ENCODE assay signal across 10 cellular contexts in the genomic region with DNA sequence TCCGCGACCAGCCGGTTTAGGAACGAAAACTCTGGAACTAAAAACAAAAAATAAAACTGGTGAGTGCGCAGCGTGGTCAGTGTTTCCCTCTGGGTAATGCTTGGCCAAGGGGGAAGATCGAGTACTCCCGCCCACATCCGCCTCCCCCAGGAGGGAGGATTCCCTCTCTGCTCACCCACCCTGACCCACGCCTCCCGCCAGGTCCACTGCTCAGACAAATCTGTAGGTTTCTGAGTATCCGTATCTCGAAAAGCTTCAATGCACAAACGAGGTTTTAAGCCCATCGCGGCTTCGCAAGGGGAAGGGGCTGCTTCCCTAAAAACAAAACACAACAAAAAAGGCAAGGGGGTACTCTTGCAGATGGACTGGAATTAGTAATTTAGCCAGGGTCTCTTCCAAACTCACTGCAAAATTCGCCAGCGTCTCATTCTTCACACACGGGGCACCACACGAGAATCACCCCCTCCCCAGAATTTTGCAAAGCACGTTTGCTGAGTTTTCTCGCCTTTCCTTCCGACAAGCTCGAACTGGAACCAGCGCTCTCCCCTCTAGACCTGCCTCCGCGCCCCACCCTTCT.
DNase-seq lines count a peak whose midpoint lies in the region; ATAC-seq, FAIRE-seq and TF ChIP-seq lines count a peak whose summit lies in the region.
"Had no signal": no experiment of that assay in that cellular context is flagged by ENCODE, and none has a peak within 500 bp of the region (broad histone marks: within the 10 kb centered on the region; RNA-seq: fewer than 3 reads in every experiment).

No MANE protein-coding gene starts in this region.

- peaks cover 20% of the 10 kb centered on the region for H3K4me1 ChIP-seq in keratinocyte (ENCODE audit: control insufficient read depth, extremely low read depth, insufficient read depth, low read length)
- H3K4me1 ChIP-seq in stomach smooth muscle (ENCODE audit: control insufficient read depth, insufficient read depth, low read length), result peaks cover 38% of the 10 kb centered on the region

- TF ChIP-seq CTCF in keratinocyte (optimal IDR thresholded peaks at IDR 0.05 in 1 of 3, IDR thresholded peaks at IDR 0.05 in 1 of 3, conservative IDR thresholded peaks at IDR 0.05 in 1 of 3; ENCODE audit: extremely low read depth in 1 of 3, insufficient read depth in 2 of 3, low read length in 3 of 3), result no peak

- no peak overlapping the region for H3K27ac ChIP-seq in keratinocyte (ENCODE audit: control insufficient read depth, insufficient read depth, low read length)
- H3K27ac ChIP-seq in stomach smooth muscle (ENCODE audit: low read length), result no peak overlapping the region

- H3K4me2 ChIP-seq in keratinocyte (ENCODE audit: control insufficient read depth, extremely low read depth, insufficient read depth, low read depth, low read length), result peak overlapping the region; percentile 51

- H3K4me3 Mint-ChIP-seq in activated T-cell treated with anti-CD3 and anti-CD28 coated beads, Interleukin-2, amount 50 U/mL, for 4 hours, result peak overlapping the region; percentile 76
- H3K4me3 Mint-ChIP-seq in T-helper 17 cell, result peak overlapping the region; percentile 77

- peak overlapping the region in 2 of 3 experiments; percentile 18 to 20 for H3K4me3 ChIP-seq in keratinocyte (ENCODE audit: control insufficient read depth in 2 of 3, extremely low read depth in 1 of 3, insufficient read depth in 2 of 3, low read depth in 1 of 3, low read length in 3 of 3)
- H3K4me3 ChIP-seq in stomach smooth muscle (ENCODE audit: low read length in 2 of 2), result peak overlapping the region; percentile 50 to 61

- no peaks in the 10 kb centered on the region for H3K79me2 ChIP-seq in keratinocyte (ENCODE audit: control insufficient read depth, insufficient read depth, low read length)

- H3K27ac Mint-ChIP-seq in T-helper 17 cell, result no peak overlapping the region

- H3K9me1 ChIP-seq in keratinocyte (ENCODE audit: control insufficient read depth, extremely low read depth, insufficient read depth, low read length), result no peaks in the 10 kb centered on the region

- peaks cover 70% of the 10 kb centered on the region for H3K27me3 ChIP-seq in keratinocyte (ENCODE audit: control insufficient read depth, extremely low read depth, insufficient read depth, low read length)
- peaks cover 68 to 70% of the 10 kb centered on the region in 2 donors for H3K27me3 ChIP-seq in stomach smooth muscle (ENCODE audit: control insufficient read depth in 1 of 2, insufficient read depth in 2 of 2, low read length in 2 of 2)

- dilution Hi-C loops in keratinocyte (cut with MboI; ENCODE audit: extremely low pct_ligation_motif_present, low sequenced_read_pairs), result no loop called here

- H3K9me3 ChIP-seq in T-helper 17 cell (ENCODE audit: control insufficient read depth, low read length, poor library complexity, severe bottlenecking) (no peaks in the 10 kb centered on the region), keratinocyte (ENCODE audit: control insufficient read depth, low read depth, low read length) (no peaks in the 10 kb centered on the region), stomach smooth muscle (ENCODE audit: control insufficient read depth in 2 of 2, low read length in 2 of 2) (peaks cover 3 to 6% of the 10 kb centered on the region in 2 donors)

- H3K9ac ChIP-seq in keratinocyte (ENCODE audit: control insufficient read depth, extremely low read depth, insufficient read depth, low read length) (no peak overlapping the region), stomach smooth muscle (ENCODE audit: low read length in 2 of 2) (no peak overlapping the region)

- peaks cover 31% of the 10 kb centered on the region for H3K4me1 Mint-ChIP-seq in activated T-cell treated with anti-CD3 and anti-CD28 coated beads, Interleukin-2, amount 50 U/mL, for 4 hours (ENCODE audit: low read depth)
- peaks cover 30% of the 10 kb centered on the region for H3K4me1 Mint-ChIP-seq in T-helper 17 cell

- H3K9me3 Mint-ChIP-seq in activated T-cell treated with anti-CD3 and anti-CD28 coated beads, Interleukin-2, amount 50 U/mL, for 4 hours, result no peaks in the 10 kb centered on the region

- DNase-seq in activated T-cell treated with anti-CD3 and anti-CD28 coated beads, Interleukin-2, amount 50 U/mL, for 4 hours, result no peak
- DNase-seq in activated T-cell treated with anti-CD3 and anti-CD28 coated beads for 4 hours (no peak), T-helper 17 cell (no peak), keratinocyte (ENCODE audit: low read depth, low spot score) (no peak), HUDEP-2 (lab: John Stamatoyannopoulos, UW; ENCODE audit: unreplicated experiment in 76 of 76) (no peak)
- DNase-seq: activated CD4-positive, alpha-beta T cell treated with anti-CD3 and anti-CD28 coated beads for 48 hours had no signal

- no peak for ATAC-seq in activated T-cell treated with anti-CD3 and anti-CD28 coated beads, Interleukin-2, amount 50 U/mL, for 4 hours
- no peak for ATAC-seq in T-helper 17 cell
- no peak for ATAC-seq in HG02973 (IDR thresholded peaks at IDR 0.05; ENCODE audit: unreplicated experiment)
- no peak for ATAC-seq in GM19395 (IDR thresholded peaks at IDR 0.05; ENCODE audit: unreplicated experiment)

- no peak overlapping the region for H2AFZ ChIP-seq in keratinocyte (ENCODE audit: control insufficient read depth, low read length)

- H4K20me1 ChIP-seq in keratinocyte (ENCODE audit: control insufficient read depth, extremely low read depth, insufficient read depth, low read length), result peaks cover 3% of the 10 kb centered on the region

- H3K36me3 Mint-ChIP-seq in activated T-cell treated with anti-CD3 and anti-CD28 coated beads, Interleukin-2, amount 50 U/mL, for 4 hours (ENCODE audit: insufficient read depth), result no peaks in the 10 kb centered on the region
- peaks cover 10% of the 10 kb centered on the region for H3K36me3 Mint-ChIP-seq in T-helper 17 cell (ENCODE audit: low read depth)

- H3K36me3 ChIP-seq in keratinocyte (ENCODE audit: control insufficient read depth in 2 of 2, extremely low read depth in 1 of 2, insufficient read depth in 2 of 2, low read length in 2 of 2) (no peaks in the 10 kb centered on the region), stomach smooth muscle (ENCODE audit: control insufficient read depth in 2 of 2, insufficient read depth in 2 of 2, low read length in 2 of 2) (no peaks in the 10 kb centered on the region)

- H3K27me3 Mint-ChIP-seq in activated T-cell treated with anti-CD3 and anti-CD28 coated beads, Interleukin-2, amount 50 U/mL, for 4 hours (ENCODE audit: low read depth), result peaks cover 74% of the 10 kb centered on the region
- peaks cover 74% of the 10 kb centered on the region for H3K27me3 Mint-ChIP-seq in T-helper 17 cell

- FAIRE-seq in keratinocyte (lab: Jason Lieb, UNC), result no peak
- FAIRE-seq: GM18507 had no signal
